ENCODE assay signal across 8 cellular contexts in the genomic region with DNA sequence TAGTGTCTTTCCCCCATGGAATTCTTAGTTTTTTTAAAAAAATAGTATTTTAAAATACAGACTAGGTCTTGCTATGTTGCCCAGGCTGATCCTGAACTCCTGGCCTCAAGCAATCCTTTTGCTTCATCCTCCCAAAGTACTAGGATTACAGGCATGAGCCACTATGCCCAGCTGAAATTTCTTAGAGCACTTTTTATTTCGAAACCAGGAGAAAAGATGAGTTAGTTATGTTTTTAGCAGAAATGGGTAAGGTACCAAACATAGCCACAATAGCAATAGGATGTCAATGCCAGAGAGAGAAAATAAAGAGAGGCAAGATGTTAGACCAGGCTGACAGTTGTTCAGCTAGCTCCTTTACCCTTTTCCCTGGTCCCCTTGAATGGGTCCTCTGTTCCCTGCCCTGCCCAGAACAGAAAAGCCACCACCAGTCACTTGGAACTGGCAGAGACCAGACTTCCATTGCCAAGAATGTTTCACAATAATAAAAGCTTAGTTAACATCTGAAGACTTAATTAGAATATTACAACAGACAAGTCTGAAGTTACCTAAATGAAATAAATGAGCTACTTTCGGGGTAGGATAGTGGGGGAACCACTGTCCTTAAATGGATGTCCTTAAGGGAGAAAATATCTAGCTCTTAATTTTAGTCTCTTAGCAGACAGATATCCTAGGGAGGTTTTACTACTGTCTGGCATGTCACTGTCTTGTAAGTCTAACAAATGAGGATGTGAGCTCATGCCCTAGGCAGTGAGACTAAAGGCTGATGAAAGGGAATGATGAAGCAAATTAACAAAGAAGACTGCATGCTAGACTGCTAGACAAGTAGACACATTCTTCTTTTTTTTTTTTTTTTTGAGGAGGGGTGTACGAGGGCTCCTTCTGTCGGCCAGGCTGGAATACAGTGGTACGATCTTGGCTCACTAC. TPM values are rescaled to one million over a fixed set of nuclear protein-coding genes. Genes with fewer than 3 reads are reported as not detected.
DNase-seq lines count a peak whose midpoint lies in the region; ATAC-seq and TF ChIP-seq lines count a peak whose summit lies in the region.

No MANE protein-coding gene starts in this region.

- peak; percentile 93 for DNase-seq in COLO829 (ENCODE audit: low spot score)
- no peak for DNase-seq in RWPE2 (ENCODE audit: low spot score)
- DNase-seq in fibroblast of gingiva (ENCODE audit: low read depth), result peak; percentile 72
- peak; percentile 18 for DNase-seq in osteoblast (ENCODE audit: insufficient read length, low spot score, missing footprints)
- DNase-seq in NCI-H2171 treated with DMSO at 0.1 percent for 48 hours (lab: John Stamatoyannopoulos, UW), result no peak

- H3K79me2 ChIP-seq in osteoblast (ENCODE audit: insufficient read depth, low read length), result peaks cover 38% of the 10 kb centered on the region

- ATAC-seq in RWPE2 (ENCODE audit: low read depth), result peak; percentile 77
- ATAC-seq in GM19463 (IDR thresholded peaks at IDR 0.05; ENCODE audit: unreplicated experiment), result no peak
- no peak for ATAC-seq in GM21390 (IDR thresholded peaks at IDR 0.05; ENCODE audit: unreplicated experiment)
- ATAC-seq in HG02970 (IDR thresholded peaks at IDR 0.05; ENCODE audit: low FRiP score, unreplicated experiment), result no peak

- peak overlapping the region; percentile 42 for H3K4me2 ChIP-seq in osteoblast (ENCODE audit: insufficient read depth, low read length)

- no peak overlapping the region for H2AFZ ChIP-seq in osteoblast (ENCODE audit: low read length)

- H3K4me3 ChIP-seq in RWPE2 (ENCODE audit: severe bottlenecking) (no peak overlapping the region), osteoblast (ENCODE audit: insufficient read depth, low read length) (no peak overlapping the region)

- no peaks in the 10 kb centered on the region for H4K20me1 ChIP-seq in osteoblast (ENCODE audit: insufficient read depth, low read length)

- H3K4me1 ChIP-seq in RWPE2 (ENCODE audit: insufficient read depth, poor library complexity, severe bottlenecking) (peaks cover 26% of the 10 kb centered on the region), osteoblast (ENCODE audit: insufficient read depth, low read length) (peaks cover 42% of the 10 kb centered on the region)

- TF ChIP-seq CTCF in RWPE2 (IDR thresholded peaks at IDR 0.05; ENCODE audit: poor library complexity, severe bottlenecking), result no peak
- TF ChIP-seq CTCF in osteoblast (IDR thresholded peaks at IDR 0.05; ENCODE audit: extremely low read depth, low read depth, low read length), result no peak

- peak overlapping the region; percentile 59 for H3K27ac ChIP-seq in RWPE2 (ENCODE audit: poor library complexity, severe bottlenecking)
- H3K27ac ChIP-seq in osteoblast (ENCODE audit: low read depth, low read length), result peak overlapping the region; percentile 83

- H3K27me3 ChIP-seq in RWPE2 (ENCODE audit: insufficient read depth, poor library complexity, severe bottlenecking), result no peaks in the 10 kb centered on the region
- H3K27me3 ChIP-seq in osteoblast (ENCODE audit: insufficient read depth, low read length), result no peaks in the 10 kb centered on the region

- H3K36me3 ChIP-seq in RWPE2 (ENCODE audit: low read depth) (no peaks in the 10 kb centered on the region), osteoblast (ENCODE audit: insufficient read depth, low read length) (no peaks in the 10 kb centered on the region)

- no peaks in the 10 kb centered on the region for H3K9me3 ChIP-seq in RWPE2 (ENCODE audit: severe bottlenecking)
- no peaks in the 10 kb centered on the region for H3K9me3 ChIP-seq in osteoblast (ENCODE audit: low read depth, low read length)

RNA-seq across cellular contexts. Expression of a gene that starts 54.2 kb away (rescaled TPM):
- 87.2 and 92.2 TPM in 2 replicates for total RNA-seq in osteoblast

Comparison
In these comparisons a context has a peak if more than half of its experiments do, and no peak if none do; other contexts are left out.
1. DNase-seq: peak in COLO829 (single experiment), fibroblast of gingiva (single experiment) and osteoblast (single experiment); none in RWPE2 (single experiment) and NCI-H2171 treated with DMSO at 0.1 percent for 48 hours (single experiment).